In genomic region chr22:36277482-36278291, GRCh38 we compare ENCODE assay signal across 1 cellular context.
TF ChIP-seq lines count a peak whose summit lies in the region.

No MANE protein-coding gene starts in this region.

TF ChIP-seq in HepG2, 621 proteins besides CTCF, POLR2A, EP300 and RAD21 (continued from another document):
- TF ChIP-seq ZNF687 (CRISPR knock-in tag; IDR thresholded peaks at IDR 0.05) (peak; percentile 67), ZBTB7B (CRISPR knock-in tag; IDR thresholded peaks at IDR 0.05) (0 out of 2 replicates have a peak, but pooled peaks have one; percentile 33), GABPA (IDR thresholded peaks at IDR 0.05; ENCODE audit: low read depth, low read length) (0 out of 2 replicates have a peak, but pooled peaks have one; percentile 1), GABPA (CRISPR knock-in tag; IDR thresholded peaks at IDR 0.05; ENCODE audit: low read depth) (no peak), HNRNPL (IDR thresholded peaks at IDR 0.05; ENCODE audit: low read depth, low read length) (0 out of 2 replicates have a peak, but pooled peaks have one; percentile 56), ZNF574 (CRISPR knock-in tag; IDR thresholded peaks at IDR 0.05) (0 out of 2 replicates have a peak, but pooled peaks have one; percentile 17)
